In genomic region chr19:18202759-18203407, GRCh38 we compare ENCODE assay signal across 8 cellular contexts. TPM values are rescaled to one million over a fixed set of nuclear protein-coding genes. Genes with fewer than 3 reads are reported as not detected.
A peak's percentile ranks its signal among the peaks of the same experiment; 100 is the strongest.
DNase-seq lines count a peak whose midpoint lies in the region; ATAC-seq, FAIRE-seq and TF ChIP-seq lines count a peak whose summit lies in the region.

No MANE protein-coding gene starts in this region.

- intact Hi-C loops in kidney (cut with DNase I) = no loop called here

- peak; percentile 65 for DNase-seq in NCI-H69 (lab: John Stamatoyannopoulos, UW)
- DNase-seq in astrocyte of the hippocampus (ENCODE audit: low read depth, low spot score) = peak; percentile 19
- peak; percentile 86 for DNase-seq in kidney
- DNase-seq in stimulated activated naive CD4-positive, alpha-beta T cell (lab: John Stamatoyannopoulos, UW) = peak in 4 of 6 experiments; percentile 15 to 31 (median 21)
- no peak for DNase-seq in HPDE6-E6E7 (ENCODE audit: extremely low spot score)
- DNase-seq in putamen (ENCODE audit: low spot score) = no peak

- peaks cover 8 to 20% of the 10 kb centered on the region in 2 donors for H3K36me3 ChIP-seq in kidney (ENCODE audit: control insufficient read depth in 1 of 2, insufficient read depth in 2 of 2, low read length in 2 of 2)

- peak overlapping the region; percentile 76 to 82 for H3K27ac ChIP-seq in kidney (ENCODE audit: low read depth in 2 of 2, low read length in 2 of 2)

- no peaks in the 10 kb centered on the region for H3K9me3 ChIP-seq in kidney (ENCODE audit: control insufficient read depth in 1 of 2, low read length in 2 of 2)

- no peak for ATAC-seq in HG02588 (IDR thresholded peaks at IDR 0.05; ENCODE audit: unreplicated experiment)

- FAIRE-seq in kidney (lab: Jason Lieb, UNC) = no peak

- peak overlapping the region; percentile 10 to 68 for H3K9ac ChIP-seq in kidney (ENCODE audit: low read length in 2 of 2)

- TF ChIP-seq CTCF in GM12872 (IDR thresholded peaks at IDR 0.05; ENCODE audit: insufficient read depth, low read depth, low read length) (peak; percentile 49), kidney (IDR thresholded peaks at IDR 0.05; ENCODE audit: borderline replicate concordance, extremely low read depth, insufficient read depth) (peak; percentile 21)

- peak overlapping the region; percentile 81 to 85 for H3K4me3 ChIP-seq in kidney (ENCODE audit: low read length in 2 of 2)

- peaks cover 0 to 16% of the 10 kb centered on the region in 2 donors for H3K4me1 ChIP-seq in kidney (ENCODE audit: control insufficient read depth in 1 of 2, insufficient read depth in 1 of 2, low read depth in 1 of 2, low read length in 2 of 2)

RNA-seq across cellular contexts. Expression of gene RAB3A, which starts 1.0 kb away (rescaled TPM):
- 5.2 TPM for total RNA-seq in kidney
- polyA plus RNA-seq in kidney (ENCODE audit: insufficient read depth, low read depth, low replicate concordance) = 10.5 TPM

RNA-seq across cellular contexts. Expression of gene MPV17L2, which starts 9.9 kb away (rescaled TPM):
- 11.5 TPM for total RNA-seq in kidney
- 31.1 TPM for polyA plus RNA-seq in kidney (ENCODE audit: insufficient read depth, low read depth, low replicate concordance)

RNA-seq across cellular contexts. Expression of gene PDE4C, which starts 23.4 kb away (rescaled TPM):
- total RNA-seq in kidney = 2.0 TPM
- polyA plus RNA-seq in kidney (ENCODE audit: insufficient read depth, low read depth, low replicate concordance) = not detected

RNA-seq across cellular contexts. Expression of gene IFI30, which starts 29.3 kb away (rescaled TPM):
- 109 TPM for total RNA-seq in kidney
- 173 TPM for polyA plus RNA-seq in kidney (ENCODE audit: insufficient read depth, low read depth, low replicate concordance)

RNA-seq across cellular contexts. Expression of gene PIK3R2, which starts 49.9 kb away (rescaled TPM):
- total RNA-seq in kidney = 29.6 TPM
- 10.1 TPM for polyA plus RNA-seq in kidney (ENCODE audit: insufficient read depth, low read depth, low replicate concordance)

Comparison
In these comparisons a context has a peak if more than half of its experiments do, and no peak if none do; other contexts are left out.
1. DNase-seq: peak in NCI-H69 (single experiment), astrocyte of the hippocampus (single experiment), kidney (single experiment) and stimulated activated naive CD4-positive, alpha-beta T cell (4 of 6); none in HPDE6-E6E7 (single experiment) and putamen (single experiment).